In the genomic region with DNA sequence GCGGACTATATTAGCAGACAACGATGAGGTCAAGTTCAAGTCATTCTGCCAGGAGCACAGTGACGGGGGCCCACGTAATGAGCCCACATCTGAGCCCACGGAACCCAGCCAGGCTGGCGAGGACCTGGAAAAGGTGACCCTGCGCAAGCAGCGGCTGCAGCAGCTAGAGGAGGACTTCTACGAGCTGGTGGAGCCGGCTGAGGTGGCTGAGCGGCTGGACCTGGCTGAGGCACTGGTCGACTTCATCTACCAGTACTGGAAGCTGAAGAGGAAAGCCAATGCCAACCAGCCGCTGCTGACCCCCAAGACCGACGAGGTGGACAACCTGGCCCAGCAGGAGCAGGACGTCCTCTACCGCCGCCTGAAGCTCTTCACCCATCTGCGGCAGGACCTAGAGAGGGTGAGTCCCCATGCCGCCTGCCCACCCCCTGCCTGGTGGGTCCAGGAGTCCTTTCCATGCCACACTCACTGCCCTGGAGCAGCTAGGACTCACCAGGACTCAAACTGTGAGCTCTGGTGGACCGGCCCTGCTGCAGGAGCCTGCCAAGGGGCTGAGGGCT, we compare ENCODE assay signal across 16 cellular contexts. TPM values are rescaled to one million over a fixed set of nuclear protein-coding genes. Genes with fewer than 3 reads are reported as not detected.
A peak's percentile ranks its signal among the peaks of the same experiment; 100 is the strongest.
DNase-seq lines count a peak whose midpoint lies in the region; ATAC-seq and TF ChIP-seq lines count a peak whose summit lies in the region.
"Had no signal": no experiment of that assay in that cellular context is flagged by ENCODE, and none has a peak within 500 bp of the region (broad histone marks: within the 10 kb centered on the region; RNA-seq: fewer than 3 reads in every experiment).

No MANE protein-coding gene starts in this region.

- TF ChIP-seq RAD21 in IMR-90 (IDR thresholded peaks at IDR 0.05; ENCODE audit: low read length) = no peak

- H2BK120ac ChIP-seq in IMR-90 (ENCODE audit: low read depth, low read length) = no peak overlapping the region

- H2BK15ac ChIP-seq in IMR-90 (ENCODE audit: low read depth, low read length) = no peak overlapping the region

- intact Hi-C loops in IMR-90 (cut with micrococcal nuclease) = no loop called here

- H3K4me3 Mint-ChIP-seq in activated naive CD8-positive, alpha-beta T cell = no peak overlapping the region
- H3K4me3 Mint-ChIP-seq in activated naive CD8-positive, alpha-beta T cell treated with anti-CD3 and anti-CD28 coated beads, Interleukin-2, amount 50 U/mL, for 24 hours = no peak overlapping the region
- no peak overlapping the region for H3K4me3 Mint-ChIP-seq in effector memory CD8-positive, alpha-beta T cell
- H3K4me3 Mint-ChIP-seq in stimulated activated effector memory CD8-positive, alpha-beta T cell treated with anti-CD3 and anti-CD28 coated beads, Interleukin-12 subunit alpha, Interleukin-12 subunit beta, amount 100 ng/mL, for 72 hours = no peak overlapping the region
- H3K4me3 Mint-ChIP-seq: CD14-positive monocyte had no signal

- POLR2A ChIA-PET in IMR-90 (lab: Charles Lee; ENCODE audit: unreplicated experiment) = no interaction called here

- no peak overlapping the region for H2BK5ac ChIP-seq in IMR-90 (ENCODE audit: low read depth, low read length, poor library complexity, severe bottlenecking)

- H3K9me3 Mint-ChIP-seq in activated naive CD8-positive, alpha-beta T cell (ENCODE audit: low read depth) = no peaks in the 10 kb centered on the region
- no peaks in the 10 kb centered on the region for H3K9me3 Mint-ChIP-seq in activated naive CD8-positive, alpha-beta T cell treated with anti-CD3 and anti-CD28 coated beads, Interleukin-2, amount 50 U/mL, for 24 hours
- no peaks in the 10 kb centered on the region for H3K9me3 Mint-ChIP-seq in effector memory CD8-positive, alpha-beta T cell
- no peaks in the 10 kb centered on the region for H3K9me3 Mint-ChIP-seq in stimulated activated effector memory CD8-positive, alpha-beta T cell treated with anti-CD3 and anti-CD28 coated beads, Interleukin-12 subunit alpha, Interleukin-12 subunit beta, amount 100 ng/mL, for 72 hours
- H3K9me3 Mint-ChIP-seq: CD14-positive monocyte had no signal

- H3K4me1 Mint-ChIP-seq in activated naive CD8-positive, alpha-beta T cell (ENCODE audit: low read depth) = peaks cover 6% of the 10 kb centered on the region
- peaks cover 15% of the 10 kb centered on the region for H3K4me1 Mint-ChIP-seq in activated naive CD8-positive, alpha-beta T cell treated with anti-CD3 and anti-CD28 coated beads, Interleukin-2, amount 50 U/mL, for 24 hours
- peaks cover 28 to 30% of the 10 kb centered on the region in 2 donors for H3K4me1 Mint-ChIP-seq in effector memory CD8-positive, alpha-beta T cell (ENCODE audit: low read depth in 2 of 2)
- H3K4me1 Mint-ChIP-seq in stimulated activated effector memory CD8-positive, alpha-beta T cell treated with anti-CD3 and anti-CD28 coated beads, Interleukin-12 subunit alpha, Interleukin-12 subunit beta, amount 100 ng/mL, for 72 hours = peaks cover 30% of the 10 kb centered on the region

- no peaks in the 10 kb centered on the region for H3K9me3 ChIP-seq in IMR-90 (ENCODE audit: control insufficient read depth, insufficient read depth, low read length)

- no peak overlapping the region for H4K8ac ChIP-seq in IMR-90 (ENCODE audit: low read depth in 2 of 2, low read length in 2 of 2)

- peaks cover 3 to 38% of the 10 kb centered on the region in 2 experiments; a peak in 1 of 4 replicates for H3K79me1 ChIP-seq in IMR-90 (ENCODE audit: low read depth in 1 of 2, low read length in 2 of 2)

- no peak for ATAC-seq in activated naive CD8-positive, alpha-beta T cell treated with anti-CD3 and anti-CD28 coated beads, Interleukin-2, amount 50 U/mL, for 24 hours
- ATAC-seq in IMR-90 (ENCODE audit: low read depth) = no peak
- no peak for ATAC-seq in effector memory CD8-positive, alpha-beta T cell (replicated peaks)
- ATAC-seq in stimulated activated effector memory CD8-positive, alpha-beta T cell treated with anti-CD3 and anti-CD28 coated beads, Interleukin-12 subunit alpha, Interleukin-12 subunit beta, amount 100 ng/mL, for 72 hours = no peak
- ATAC-seq in HG02885 (IDR thresholded peaks at IDR 0.05; ENCODE audit: poor library complexity, unreplicated experiment) = no peak
- no peak for ATAC-seq in HG02884 (IDR thresholded peaks at IDR 0.05; ENCODE audit: unreplicated experiment)
- ATAC-seq: K562 had no signal

- no peak overlapping the region for H3K18ac ChIP-seq in IMR-90 (ENCODE audit: low read depth, low read length)

- in situ Hi-C loops in IMR-90 (cut with MboI; ENCODE audit: low sequenced_read_pairs) = no loop called here

- no peak overlapping the region for H2AK5ac ChIP-seq in IMR-90 (ENCODE audit: low read depth, low read length)

- H3K27ac ChIP-seq in IMR-90 (ENCODE audit: insufficient read depth, low read length) = no peak overlapping the region

- no peaks in the 10 kb centered on the region for H3K27me3 Mint-ChIP-seq in activated naive CD8-positive, alpha-beta T cell
- no peaks in the 10 kb centered on the region for H3K27me3 Mint-ChIP-seq in activated naive CD8-positive, alpha-beta T cell treated with anti-CD3 and anti-CD28 coated beads, Interleukin-2, amount 50 U/mL, for 24 hours
- H3K27me3 Mint-ChIP-seq in effector memory CD8-positive, alpha-beta T cell = no peaks in the 10 kb centered on the region

- peaks cover 23% of the 10 kb centered on the region for H3K9me1 ChIP-seq in IMR-90 (ENCODE audit: insufficient read depth, low read length)

- H3K36me3 ChIP-seq in IMR-90 (ENCODE audit: control insufficient read depth, insufficient read depth, low read length) = peaks cover 72% of the 10 kb centered on the region

- peaks cover 6% of the 10 kb centered on the region for H4K20me1 ChIP-seq in IMR-90 (ENCODE audit: insufficient read depth, low read length)

- H3K4me2 ChIP-seq in IMR-90 (ENCODE audit: low read depth, low read length) = no peak overlapping the region

- no peak overlapping the region for H3K4me3 ChIP-seq in IMR-90 (ENCODE audit: insufficient read depth, low read depth, low read length)
- H3K4me3 ChIP-seq: K562 had no signal

- no peak for DNase-seq in activated naive CD8-positive, alpha-beta T cell treated with anti-CD3 and anti-CD28 coated beads, Interleukin-2, amount 50 U/mL, for 24 hours
- DNase-seq in IMR-90 (no peak), amygdala (lab: John Stamatoyannopoulos, UW) (no peak)
- DNase-seq in effector memory CD8-positive, alpha-beta T cell = no peak
- DNase-seq in stimulated activated effector memory CD8-positive, alpha-beta T cell treated with anti-CD3 and anti-CD28 coated beads, Interleukin-12 subunit alpha, Interleukin-12 subunit beta, amount 100 ng/mL, for 72 hours (ENCODE audit: low spot score in 2 of 2) = no peak
- DNase-seq: COR-L47, DMS153, HCEC 1CT, NCI-H187 treated with DMSO at 0.1 percent for 48 hours, NCI-H446, SIG-M5 had no signal

- H2AFZ ChIP-seq in IMR-90 (replicated peaks; ENCODE audit: low read length, poor library complexity) = no peak overlapping the region

- no peak overlapping the region for H3K9ac ChIP-seq in IMR-90 (ENCODE audit: low read depth, low read length)

- dilution Hi-C loops in IMR-90 (cut with HindIII; ENCODE audit: low sequenced_read_pairs, unreplicated experiment) = no loop called here

- no peak overlapping the region for H4K5ac ChIP-seq in IMR-90 (ENCODE audit: low read depth, low read length)

- peaks cover 24% of the 10 kb centered on the region for H3K4me1 ChIP-seq in IMR-90 (ENCODE audit: control insufficient read depth, insufficient read depth, low read length)

- H3K27me3 ChIP-seq in IMR-90 (ENCODE audit: control insufficient read depth, insufficient read depth, low read length) = no peaks in the 10 kb centered on the region

- no peak overlapping the region for H3K23ac ChIP-seq in IMR-90 (ENCODE audit: low read depth, low read length)

- BruUV-seq in IMR-90 (replicated peaks; lab: Mats Ljungman, UMichigan) = no TSS peak

- H2AK9ac ChIP-seq in IMR-90 (replicated peaks; ENCODE audit: low read depth, low read length, poor library complexity) = peak overlapping the region; percentile 33

- no peak overlapping the region for H3K56ac ChIP-seq in IMR-90 (ENCODE audit: extremely low read depth, insufficient read depth, low read length)

- WGBS in IMR-90 (ENCODE audit: extremely low coverage in 2 of 2, insufficient read length in 1 of 2), 2 experiments = 92% methylated on average over 8 of the region's 21 CpGs; no CpG with 5 or more reads in 1 of the 2 experiments

- no peak for TF ChIP-seq POLR2A in IMR-90 (IDR thresholded peaks at IDR 0.05; ENCODE audit: low read depth, low read length)

- peaks cover 3% of the 10 kb centered on the region for H3K36me3 Mint-ChIP-seq in activated naive CD8-positive, alpha-beta T cell
- H3K36me3 Mint-ChIP-seq in activated naive CD8-positive, alpha-beta T cell treated with anti-CD3 and anti-CD28 coated beads, Interleukin-2, amount 50 U/mL, for 24 hours (ENCODE audit: low read depth) = peaks cover 32% of the 10 kb centered on the region
- peaks cover 84% of the 10 kb centered on the region for H3K36me3 Mint-ChIP-seq in effector memory CD8-positive, alpha-beta T cell (ENCODE audit: insufficient read depth)
- peaks cover 88% of the 10 kb centered on the region for H3K36me3 Mint-ChIP-seq in stimulated activated effector memory CD8-positive, alpha-beta T cell treated with anti-CD3 and anti-CD28 coated beads, Interleukin-12 subunit alpha, Interleukin-12 subunit beta, amount 100 ng/mL, for 72 hours

- H2BK20ac ChIP-seq in IMR-90 (ENCODE audit: low read depth, low read length) = no peak overlapping the region

- no peak overlapping the region for H3K4ac ChIP-seq in IMR-90 (ENCODE audit: low read depth, low read length)

- no peak overlapping the region for H4K91ac ChIP-seq in IMR-90 (ENCODE audit: insufficient read depth, low read depth, low read length)

- no peak overlapping the region for H3K14ac ChIP-seq in IMR-90 (replicated peaks; ENCODE audit: low read depth, low read length)

- CTCF ChIA-PET in IMR-90 (lab: Yijun Ruan, JAX) = interaction anchor here (1.5 kb wide), 1 partner anchor 38 kb away, joined by 4 read pairs; no protein-coding TSS in a partner anchor

- no peak for TF ChIP-seq CTCF in IMR-90 (conservative IDR thresholded peaks at IDR 0.05; ENCODE audit: low read depth, low read length)

- peak overlapping the region; percentile 81 for H3K27ac Mint-ChIP-seq in activated naive CD8-positive, alpha-beta T cell
- H3K27ac Mint-ChIP-seq in activated naive CD8-positive, alpha-beta T cell treated with anti-CD3 and anti-CD28 coated beads, Interleukin-2, amount 50 U/mL, for 24 hours = no peak overlapping the region
- peak overlapping the region; percentile 81 to 87 for H3K27ac Mint-ChIP-seq in effector memory CD8-positive, alpha-beta T cell
- peak overlapping the region; percentile 95 for H3K27ac Mint-ChIP-seq in stimulated activated effector memory CD8-positive, alpha-beta T cell treated with anti-CD3 and anti-CD28 coated beads, Interleukin-12 subunit alpha, Interleukin-12 subunit beta, amount 100 ng/mL, for 72 hours

TF ChIP-seq in IMR-90, 13 proteins besides CTCF, POLR2A, EP300 and RAD21 (continues in another document):
- TF ChIP-seq BHLHE40 (IDR thresholded peaks at IDR 0.05; ENCODE audit: low read depth, low read length) = no peak
- TF ChIP-seq MXI1 (IDR thresholded peaks at IDR 0.05; ENCODE audit: borderline replicate concordance, low read depth, low read length) = no peak
- no peak for TF ChIP-seq CHD1 (IDR thresholded peaks at IDR 0.05; ENCODE audit: low read depth, low read length)

RNA-seq across cellular contexts. Expression of a gene that starts 40.8 kb away (rescaled TPM):
- 13.9 and 14.9 TPM in 2 replicates for total RNA-seq in IMR-90 (2012; rRNA removed)
- 13.3 and 16.7 TPM in 2 replicates for polyA plus RNA-seq in IMR-90 (2012; rRNA removed)
- polyA plus RNA-seq in IMR-90 (2012; cell fraction: cytosol; rRNA removed) = 10.0 and 16.8 TPM in 2 replicates
- polyA plus RNA-seq in IMR-90 (2012; cell fraction: nucleus; rRNA removed; ENCODE audit: low replicate concordance) = 19.0 and 26.8 TPM in 2 replicates
